6 cellular contexts compared by ENCODE assay signal in the genomic region with DNA sequence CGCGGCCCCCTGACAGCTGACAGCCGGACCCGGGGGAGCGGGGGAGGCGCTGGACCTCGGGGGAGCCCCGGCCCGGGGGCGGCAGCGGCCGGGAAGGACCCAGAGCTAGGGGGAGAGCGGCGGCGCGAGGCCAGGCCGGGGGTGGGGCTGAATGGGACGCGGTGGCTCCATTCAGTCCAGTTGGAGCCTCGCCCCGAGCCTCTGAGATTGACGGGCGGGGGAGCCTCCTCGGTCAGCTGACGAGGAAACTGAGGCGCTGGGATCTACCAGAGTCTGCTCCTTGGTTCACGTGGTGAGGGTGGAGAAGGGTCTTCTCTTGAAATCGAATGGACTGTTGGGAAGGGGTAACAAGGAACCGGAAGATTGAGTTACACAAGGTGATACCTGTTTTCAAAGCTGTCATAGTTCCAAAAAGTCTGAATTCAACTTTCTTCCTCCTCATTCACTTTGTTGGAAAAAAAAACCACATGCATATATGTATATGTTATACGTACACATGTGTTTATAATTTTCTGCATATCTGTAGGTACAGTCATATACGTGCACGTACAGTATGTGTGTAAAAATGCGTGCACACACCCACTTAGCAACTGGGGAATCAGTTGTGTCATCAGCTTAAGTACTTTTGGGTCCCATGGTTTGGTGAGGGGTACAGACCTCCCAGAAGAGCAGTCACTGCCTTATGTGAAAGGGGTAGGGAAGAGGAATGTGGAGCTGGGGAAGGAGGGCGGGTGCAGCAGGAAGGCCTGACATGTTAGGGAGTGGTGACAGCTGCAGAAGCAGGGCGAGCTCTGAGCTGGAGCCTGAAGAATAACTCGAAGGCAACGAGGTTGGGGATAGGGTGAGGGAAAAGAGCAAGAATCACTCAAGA. TPM values are rescaled to one million over a fixed set of nuclear protein-coding genes. Genes with fewer than 3 reads are reported as not detected.
DNase-seq lines count a peak whose midpoint lies in the region; ATAC-seq and TF ChIP-seq lines count a peak whose summit lies in the region.

No MANE protein-coding gene starts in this region.

- peaks cover 0 to 31% (median 26%) of the 10 kb centered on the region in 4 donors for H3K36me3 ChIP-seq in stomach

- POLR2A ChIA-PET in AG04449 (lab: Yijun Ruan, JAX), result interaction anchor here (0.6 to 1.3 kb wide), 2 partner anchors 49 to 74 kb away, joined by 3 to 4 read pairs; a partner anchor contains a TSS

- H3K27ac ChIP-seq in stomach, result peak overlapping the region; percentile 81 to 89 (median 87)

- H3K4me1 ChIP-seq in stomach, result peaks cover 14 to 30% (median 27%) of the 10 kb centered on the region in 4 donors

- 4 to 6% (median 6%) methylated on average over 28 to 37 of the region's 37 CpGs for WGBS in stomach, 5 donors

- H3K27me3 ChIP-seq in stomach, result no peaks in the 10 kb centered on the region

- intact Hi-C loops in stomach (cut with DNase I; ENCODE audit: low total_unique reads), result no loop called here

- TF ChIP-seq CTCF in AG04449 (IDR thresholded peaks at IDR 0.05; ENCODE audit: insufficient read depth, low read length, missing control alignments) (no peak), NB4 (IDR thresholded peaks at IDR 0.05; ENCODE audit: low read depth, low read length) (no peak), foreskin fibroblast (IDR thresholded peaks at IDR 0.05; ENCODE audit: low read depth, low read length) (no peak), stomach (IDR thresholded peaks at IDR 0.05) (no peak)

- DNase-seq in AG04449 (ENCODE audit: low read depth, low spot score) (no peak), NB4 (ENCODE audit: low read depth) (no peak), foreskin fibroblast (peak in 1 of 2 donors; percentile 50), stomach (peak; percentile 40)

- TF ChIP-seq POLR2A in NB4 (IDR thresholded peaks at IDR 0.05; ENCODE audit: extremely low read depth, insufficient read length) (no peak), stomach (IDR thresholded peaks at IDR 0.05) (no peak)

- CTCF ChIA-PET in AG04449 (lab: Yijun Ruan, JAX), result interaction anchor here (3.3 kb wide), 1 partner anchor 237 kb away, joined by 14 read pairs; no protein-coding TSS in a partner anchor

- no peaks in the 10 kb centered on the region for H3K9me3 ChIP-seq in stomach

- TF ChIP-seq EP300 in stomach (IDR thresholded peaks at IDR 0.05), result no peak

- peak overlapping the region; percentile 91 for H3K4me3 ChIP-seq in AG04449 (ENCODE audit: low read depth, low read length)
- H3K4me3 ChIP-seq in NB4 (ENCODE audit: low read depth, low read length), result peak overlapping the region; percentile 95
- H3K4me3 ChIP-seq in foreskin fibroblast (ENCODE audit: low read depth in 1 of 2, low read length in 2 of 2), result peak overlapping the region; percentile 81 to 95
- H3K4me3 ChIP-seq in stomach, result peak overlapping the region; percentile 72 to 95 (median 90)

- ATAC-seq in GM18858 (IDR thresholded peaks at IDR 0.05; ENCODE audit: unreplicated experiment) (no peak), HG03378 (IDR thresholded peaks at IDR 0.05; ENCODE audit: unreplicated experiment) (no peak)

RNA-seq across cellular contexts. Expression of a gene that starts 0.6 kb away (rescaled TPM):
- 100 to 1,000 TPM in 1 of 5 donors, 10 to 100 TPM in 4; 22.8 to 126 (median 40.9) TPM for total RNA-seq in stomach
- polyA plus RNA-seq in stomach, result 10 to 100 TPM; 61.2 to 99.4 (median 61.4) TPM

RNA-seq across cellular contexts. Expression of a gene that starts 1.6 kb away (rescaled TPM):
- 10 to 100 TPM in 3 of 5 donors, 1 to 10 TPM in 1, under 1 TPM in 1; 0.58 to 56.7 (median 10.5) TPM for total RNA-seq in stomach
- 1 to 10 TPM; 1.3 to 6.5 (median 4.0) TPM for polyA plus RNA-seq in stomach

RNA-seq across cellular contexts. Expression of a gene that starts 37.6 kb away (rescaled TPM):
- 100 to 1,000 TPM in 1 of 5 donors, 10 to 100 TPM in 2, 1 to 10 TPM in 2; 4.6 to 138 (median 61.3) TPM for total RNA-seq in stomach
- polyA plus RNA-seq in stomach, result 1 to 10 TPM in 2 of 3 donors, under 1 TPM in 1; 0.48 to 2.0 (median 2.0) TPM

RNA-seq across cellular contexts. Expression of a gene that starts 48.8 kb away (rescaled TPM):
- total RNA-seq in stomach, result 10 to 100 TPM in 4 of 5 donors, 1 to 10 TPM in 1; 3.2 to 85.7 (median 40.9) TPM
- polyA plus RNA-seq in stomach, result 10 to 100 TPM; 19.4 to 28.6 (median 24.3) TPM
